Comparison of ENCODE assay signal across 8 cellular contexts in the genomic region with DNA sequence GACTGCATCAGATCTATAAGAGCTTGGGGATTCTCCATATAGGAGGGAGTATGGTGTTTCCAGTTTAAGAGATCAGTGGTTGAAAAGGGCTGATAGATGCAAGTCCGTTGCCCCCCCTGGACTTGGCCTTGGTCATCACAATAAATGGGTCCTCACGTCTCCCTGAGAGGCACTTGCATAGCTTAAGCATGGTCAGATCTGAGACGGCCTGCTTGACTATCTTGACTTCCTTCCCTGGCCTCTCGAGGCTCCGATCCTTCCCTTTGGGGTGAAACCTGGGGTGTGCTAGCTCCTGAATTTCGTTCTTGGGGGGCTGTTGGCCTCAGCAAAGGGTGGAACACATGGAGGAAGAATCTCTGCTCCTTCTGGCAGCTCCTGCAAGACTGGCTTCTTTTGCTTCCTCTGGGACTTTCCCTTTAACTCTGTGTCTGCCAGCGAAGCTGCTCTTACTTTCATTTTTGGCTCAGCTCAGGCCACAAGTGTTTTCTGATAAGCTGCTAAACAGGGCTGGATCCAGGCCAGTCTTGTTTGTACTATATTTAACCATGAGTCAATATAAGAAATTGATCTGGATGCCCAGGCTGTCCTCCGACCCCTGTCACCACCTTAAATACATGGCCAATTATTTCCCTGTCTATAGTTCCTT. TPM values are rescaled to one million over a fixed set of nuclear protein-coding genes. Genes with fewer than 3 reads are reported as not detected.
DNase-seq lines count a peak whose midpoint lies in the region; ATAC-seq, FAIRE-seq and TF ChIP-seq lines count a peak whose summit lies in the region.

No MANE protein-coding gene starts in this region.

- peaks cover 13% of the 10 kb centered on the region for H3K36me3 Mint-ChIP-seq in activated naive CD8-positive, alpha-beta T cell treated with anti-CD3 and anti-CD28 coated beads, Interleukin-2, amount 10 ng/mL, durations not matched to agents 7 days and 5 days
- peaks cover 6% of the 10 kb centered on the region for H3K36me3 Mint-ChIP-seq in memory B cell

- H3K9me3 Mint-ChIP-seq in activated naive CD8-positive, alpha-beta T cell treated with anti-CD3 and anti-CD28 coated beads, Interleukin-2, amount 10 ng/mL, durations not matched to agents 7 days and 5 days, result peaks cover 28% of the 10 kb centered on the region
- peaks cover 6% of the 10 kb centered on the region for H3K9me3 Mint-ChIP-seq in memory B cell

- no peak for FAIRE-seq in D721Med (lab: Jason Lieb, UNC)

- in situ Hi-C loops in KBM-7 (cut with MboI; ENCODE audit: low pct_unique_long_range_greater_than_20kb, low sequenced_read_pairs), result no loop called here

- H3K4me1 Mint-ChIP-seq in activated naive CD8-positive, alpha-beta T cell treated with anti-CD3 and anti-CD28 coated beads, Interleukin-2, amount 10 ng/mL, durations not matched to agents 7 days and 5 days, result peaks cover 28% of the 10 kb centered on the region
- H3K4me1 Mint-ChIP-seq in memory B cell, result peaks cover 20% of the 10 kb centered on the region

- POLR2A ChIA-PET in activated naive CD8-positive, alpha-beta T cell treated with anti-CD3 and anti-CD28 coated beads, Interleukin-2, amount 10 ng/mL, durations not matched to agents 7 days and 5 days (lab: Charles Lee), result interaction anchor here (0.7 to 2.1 kb wide), 3 partner anchors 10 to 21 kb away, joined by 3 to 10 read pairs (median 3); a partner anchor contains a TSS

- ATAC-seq in GM21447 (IDR thresholded peaks at IDR 0.05; ENCODE audit: unreplicated experiment) (peak; percentile 94), memory B cell (ENCODE audit: low read depth) (peak; percentile 95)
- peak; percentile 87 for ATAC-seq in activated naive CD8-positive, alpha-beta T cell treated with anti-CD3 and anti-CD28 coated beads, Interleukin-2, amount 10 ng/mL, durations not matched to agents 7 days and 5 days (ENCODE audit: low read depth)

- H3K4me3 ChIP-seq in GM08714 (ENCODE audit: low read length), result peak overlapping the region; percentile 51; the same call in 1 of the 2 replicates

- no peak for TF ChIP-seq CTCF in D721Med (IDR thresholded peaks at IDR 0.05; ENCODE audit: insufficient read depth, missing control alignments)

- DNase-seq in KBM-7 (peak; percentile 33), memory B cell (ENCODE audit: low spot score in 2 of 2) (peak; percentile 12 to 25), DMS 273 (lab: John Stamatoyannopoulos, UW; ENCODE audit: unreplicated experiment) (no peak), dedifferentiated amniotic fluid mesenchymal stem cell (ENCODE audit: extremely low spot score) (no peak), D721Med (ENCODE audit: insufficient read length, low spot score) (no peak)
- DNase-seq in activated naive CD8-positive, alpha-beta T cell treated with anti-CD3 and anti-CD28 coated beads, Interleukin-2, amount 10 ng/mL, durations not matched to agents 7 days and 5 days, result peak; percentile 39

- no peaks in the 10 kb centered on the region for H3K27me3 Mint-ChIP-seq in activated naive CD8-positive, alpha-beta T cell treated with anti-CD3 and anti-CD28 coated beads, Interleukin-2, amount 10 ng/mL, durations not matched to agents 7 days and 5 days
- H3K27me3 Mint-ChIP-seq in memory B cell, result peaks cover 1% of the 10 kb centered on the region

- H3K4me3 Mint-ChIP-seq in activated naive CD8-positive, alpha-beta T cell treated with anti-CD3 and anti-CD28 coated beads, Interleukin-2, amount 10 ng/mL, durations not matched to agents 7 days and 5 days, result peak overlapping the region; percentile 67
- peak overlapping the region; percentile 91 for H3K4me3 Mint-ChIP-seq in memory B cell

- H3K27ac Mint-ChIP-seq in activated naive CD8-positive, alpha-beta T cell treated with anti-CD3 and anti-CD28 coated beads, Interleukin-2, amount 10 ng/mL, durations not matched to agents 7 days and 5 days, result peak overlapping the region; percentile 92
- H3K27ac Mint-ChIP-seq in memory B cell, result peak overlapping the region; percentile 78

RNA-seq across cellular contexts. Expression of a gene that starts 11.2 kb away (rescaled TPM):
- 1 to 10 TPM; 6.5 to 6.6 TPM for total RNA-seq in activated naive CD8-positive, alpha-beta T cell treated with anti-CD3 and anti-CD28 coated beads, Interleukin-2, amount 10 ng/mL, durations not matched to agents 7 days and 5 days

RNA-seq across cellular contexts. Expression of a gene that starts 20.7 kb away (rescaled TPM):
- 1 to 10 TPM; 1.8 to 2.1 TPM for total RNA-seq in activated naive CD8-positive, alpha-beta T cell treated with anti-CD3 and anti-CD28 coated beads, Interleukin-2, amount 10 ng/mL, durations not matched to agents 7 days and 5 days

RNA-seq across cellular contexts. Expression of a gene that starts 53.6 kb away (rescaled TPM):
- total RNA-seq in activated naive CD8-positive, alpha-beta T cell treated with anti-CD3 and anti-CD28 coated beads, Interleukin-2, amount 10 ng/mL, durations not matched to agents 7 days and 5 days, result 10 to 100 TPM; 26.0 to 26.9 TPM

Comparison
In these comparisons a context has a peak if more than half of its experiments do, and no peak if none do; other contexts are left out.
1. DNase-seq: peak in KBM-7 (single experiment), activated naive CD8-positive, alpha-beta T cell treated with anti-CD3 and anti-CD28 coated beads, Interleukin-2, amount 10 ng/mL, durations not matched to agents 7 days and 5 days (single experiment) and memory B cell (2 of 2); none in DMS 273 (single experiment), dedifferentiated amniotic fluid mesenchymal stem cell (single experiment) and D721Med (single experiment).
2. Peak in every context shown above with its lines, with median percentiles within 50 percentile points of each other: ATAC-seq.